Comparison of ENCODE assay signal across 2 cellular contexts in genomic region chr11:75349540-75350116, GRCh38.
TF ChIP-seq lines count a peak whose summit lies in the region.

No MANE protein-coding gene starts in this region.

TF ChIP-seq in GM12878, 131 proteins besides CTCF, POLR2A, EP300 and RAD21:
- TF ChIP-seq NR2F1 (conservative IDR thresholded peaks at IDR 0.05) (0 out of 2 replicates have a peak, but pooled peaks have one; percentile 35), HDAC6 (IDR thresholded peaks at IDR 0.05; ENCODE audit: unreplicated experiment) (no peak), SPI1 (IDR thresholded peaks at IDR 0.05; ENCODE audit: borderline replicate concordance, insufficient read depth, low read depth, low read length) (peak; percentile 29; the same call in 1 of the 2 replicates)

TF ChIP-seq in HEK293T, 16 proteins besides CTCF, POLR2A, EP300 and RAD21:
- no peak for TF ChIP-seq ARNT (IDR thresholded peaks at IDR 0.05)
- TF ChIP-seq ZNF384 (IDR thresholded peaks at IDR 0.05) = no peak
- no peak for TF ChIP-seq FOXA1 (IDR thresholded peaks at IDR 0.05)
- no peak for TF ChIP-seq PKNOX1 (IDR thresholded peaks at IDR 0.05)
- no peak for TF ChIP-seq BHLHE40 (IDR thresholded peaks at IDR 0.05; ENCODE audit: borderline replicate concordance)
- TF ChIP-seq FOXK2 (IDR thresholded peaks at IDR 0.05) = no peak
- no peak for TF ChIP-seq FOXM1 (IDR thresholded peaks at IDR 0.05; ENCODE audit: borderline replicate concordance)
- no peak for TF ChIP-seq TARDBP (IDR thresholded peaks at IDR 0.05)
- no peak for TF ChIP-seq SP1 (IDR thresholded peaks at IDR 0.05)
- TF ChIP-seq CTBP1 (IDR thresholded peaks at IDR 0.05; ENCODE audit: borderline replicate concordance) = no peak
- TF ChIP-seq ELF4 (IDR thresholded peaks at IDR 0.05) = no peak
- TF ChIP-seq HDGF (IDR thresholded peaks at IDR 0.05; ENCODE audit: borderline replicate concordance) = no peak
- no peak for TF ChIP-seq SUZ12 (IDR thresholded peaks at IDR 0.05)
- TF ChIP-seq NFRKB (IDR thresholded peaks at IDR 0.05) = no peak
- TF ChIP-seq L3MBTL2 (conservative IDR thresholded peaks at IDR 0.05) = no peak
- TF ChIP-seq LEF1 (IDR thresholded peaks at IDR 0.05; ENCODE audit: borderline replicate concordance) = no peak
TF ChIP-seq in HEK293T: peak in this region for 0.
